In genomic region chr11:124307093-124307492, GRCh38 we compare ENCODE assay signal across 32 cellular contexts. TPM values are rescaled to one million over a fixed set of nuclear protein-coding genes. Genes with fewer than 3 reads are reported as not detected.
"Had no signal": no experiment of that assay in that cellular context is flagged by ENCODE, and none has a peak within 500 bp of the region (broad histone marks: within the 10 kb centered on the region; RNA-seq: fewer than 3 reads in every experiment).

No MANE protein-coding gene starts in this region.

- ATAC-seq: esophagus mucosa; foreskin keratinocyte; gastroesophageal sphincter; heart left ventricle; left cardiac atrium; left ventricle myocardium superior; naive thymus-derived CD8-positive, alpha-beta T cell; psoas muscle; right cardiac atrium; stimulated activated naive B cell treated with anti-CD40 and anti-IgM and Interleukin-4, amounts not matched to agents 10 μg/mL and 1 μg/mL and 100 μg/mL, for 72 hours had no signal

- H3K79me2 ChIP-seq: hepatocyte had no signal

- FAIRE-seq: islet of Langerhans had no signal

- H3K4me3 ChIP-seq: colonic mucosa, gastroesophageal sphincter, heart left ventricle, hepatocyte, lung, ovary, psoas muscle, skin epidermis, spleen, thoracic aorta, tibial nerve, upper lobe of left lung, vagina had no signal

- DNase-seq: colonic mucosa; effector CD8-positive, alpha-beta T cell; endodermal cell; foreskin keratinocyte; heart left ventricle; left cardiac atrium; left ventricle myocardium superior; naive thymus-derived CD8-positive, alpha-beta T cell; nephron progenitor cell; occipital lobe; ovary; posterior cingulate gyrus; psoas muscle; right cardiac atrium; spleen; stimulated activated naive B cell treated with anti-CD40 and anti-IgM and Interleukin-4, amounts not matched to agents 10 μg/mL and 1 μg/mL and 100 μg/mL, for 72 hours; upper lobe of left lung had no signal

- H2AFZ ChIP-seq: hepatocyte had no signal

- H3K4me2 ChIP-seq: hepatocyte had no signal

- H3K27ac ChIP-seq: colonic mucosa, epithelial cell of prostate, foreskin keratinocyte, gastroesophageal sphincter, heart left ventricle, hepatocyte, ovary, psoas muscle, skin epidermis, spleen, thoracic aorta, tibial nerve, upper lobe of left lung, vagina had no signal

- H3K9me3 ChIP-seq: colonic mucosa, gastroesophageal sphincter, heart left ventricle, ovary, psoas muscle, spleen, thoracic aorta, tibial nerve, upper lobe of left lung, vagina had no signal

- H3K36me3 ChIP-seq: colonic mucosa, gastroesophageal sphincter, heart left ventricle, ovary, spleen, thoracic aorta, tibial nerve, upper lobe of left lung, vagina had no signal

- H3K4me1 ChIP-seq: colonic mucosa, foreskin keratinocyte, gastroesophageal sphincter, psoas muscle, spleen, tibial nerve, upper lobe of left lung, vagina had no signal

- H3K27me3 ChIP-seq: colonic mucosa, foreskin keratinocyte, gastroesophageal sphincter, hepatocyte, ovary, spleen, tibial nerve, upper lobe of left lung, vagina had no signal

RNA-seq across cellular contexts. Expression of gene OR8D1, which starts 6.7 kb away (rescaled TPM):
- total RNA-seq: cerebellum; colonic mucosa; endodermal cell; esophagus mucosa; foreskin keratinocyte; gastroesophageal sphincter; heart left ventricle; hepatocyte; kidney epithelial cell; left cardiac atrium; left ventricle myocardium superior; lung; mesothelial cell of epicardium; myocyte; naive thymus-derived CD8-positive, alpha-beta T cell; occipital lobe; ovary; psoas muscle; renal cortical epithelial cell; right cardiac atrium; spleen; thoracic aorta; tibial nerve; upper lobe of left lung; vagina had no signal
- polyA plus RNA-seq: foreskin keratinocyte; heart left ventricle; hepatocyte; lung; naive thymus-derived CD8-positive, alpha-beta T cell; ovary; psoas muscle; right cardiac atrium; spleen had no signal

RNA-seq across cellular contexts. Expression of gene OR8D2, which starts 12.9 kb away (rescaled TPM):
- total RNA-seq: cerebellum; colonic mucosa; endodermal cell; esophagus mucosa; foreskin keratinocyte; gastroesophageal sphincter; heart left ventricle; hepatocyte; kidney epithelial cell; left cardiac atrium; left ventricle myocardium superior; lung; mesothelial cell of epicardium; myocyte; naive thymus-derived CD8-positive, alpha-beta T cell; occipital lobe; ovary; psoas muscle; renal cortical epithelial cell; right cardiac atrium; spleen; thoracic aorta; tibial nerve; upper lobe of left lung; vagina had no signal
- polyA plus RNA-seq: foreskin keratinocyte; heart left ventricle; hepatocyte; lung; naive thymus-derived CD8-positive, alpha-beta T cell; ovary; psoas muscle; right cardiac atrium; spleen had no signal

RNA-seq across cellular contexts. Expression of gene OR8G5, which starts 50.9 kb away (rescaled TPM):
- total RNA-seq: cerebellum; colonic mucosa; esophagus mucosa; foreskin keratinocyte; gastroesophageal sphincter; heart left ventricle; hepatocyte; kidney epithelial cell; left cardiac atrium; left ventricle myocardium superior; mesothelial cell of epicardium; myocyte; naive thymus-derived CD8-positive, alpha-beta T cell; ovary; psoas muscle; renal cortical epithelial cell; right cardiac atrium; spleen; thoracic aorta; tibial nerve; vagina had no signal
- polyA plus RNA-seq: foreskin keratinocyte; heart left ventricle; hepatocyte; naive thymus-derived CD8-positive, alpha-beta T cell; ovary; psoas muscle; right cardiac atrium; spleen had no signal
